In genomic region chr5:60802216-60802615, GRCh38 we compare ENCODE assay signal across 39 cellular contexts.
"Had no signal": no experiment of that assay in that cellular context is flagged by ENCODE, and none has a peak within 500 bp of the region (broad histone marks: within the 10 kb centered on the region; RNA-seq: fewer than 3 reads in every experiment).

No MANE protein-coding gene starts in this region.

- H3K4me1 Mint-ChIP-seq: activated naive CD4-positive, alpha-beta T cell treated with anti-CD3 and anti-CD28 coated beads, Interleukin-2, amount 10 ng/mL, durations not matched to agents 7 days and 5 days; activated naive CD4-positive, alpha-beta T cell treated with anti-CD3 and anti-CD28 coated beads, Interleukin-2, amount 50 U/mL, for 24 hours; activated naive CD8-positive, alpha-beta T cell treated with anti-CD3 and anti-CD28 coated beads for 36 hours; activated naive CD8-positive, alpha-beta T cell treated with anti-CD3 and anti-CD28 coated beads, Interleukin-2, amount 10 ng/mL, durations not matched to agents 7 days and 5 days; activated naive CD8-positive, alpha-beta T cell treated with anti-CD3 and anti-CD28 coated beads, Interleukin-2, amount 50 U/mL, for 24 hours; activated T-helper 17 cell treated with anti-CD3 and anti-CD28 coated beads, Interleukin-2, amount 50 U/mL, for 72 hours; brain; central memory CD8-positive, alpha-beta T cell had no signal

- H3K9me3 ChIP-seq: adrenal gland, ascending aorta, body of pancreas, breast epithelium had no signal

- H3K4me3 Mint-ChIP-seq: activated naive CD4-positive, alpha-beta T cell treated with anti-CD3 and anti-CD28 coated beads for 36 hours; activated naive CD4-positive, alpha-beta T cell treated with anti-CD3 and anti-CD28 coated beads, Interleukin-2, amount 10 ng/mL, durations not matched to agents 7 days and 5 days; activated naive CD4-positive, alpha-beta T cell treated with anti-CD3 and anti-CD28 coated beads, Interleukin-2, amount 50 U/mL, for 24 hours; activated naive CD8-positive, alpha-beta T cell; activated naive CD8-positive, alpha-beta T cell treated with anti-CD3 and anti-CD28 coated beads for 36 hours; activated naive CD8-positive, alpha-beta T cell treated with anti-CD3 and anti-CD28 coated beads, Interleukin-2, amount 10 ng/mL, durations not matched to agents 7 days and 5 days; activated naive CD8-positive, alpha-beta T cell treated with anti-CD3 and anti-CD28 coated beads, Interleukin-2, amount 50 U/mL, for 24 hours; activated T-cell treated with anti-CD3 and anti-CD28 coated beads, Interleukin-2, amount 50 U/mL, for 24 hours; activated T-cell treated with anti-CD3 and anti-CD28 coated beads, Interleukin-2, amount 50 U/mL, for 4 hours; activated T-cell treated with anti-CD3 and anti-CD28 coated beads, Interleukin-2, amount 50 U/mL, for 72 hours; activated T-helper 1 cell treated with anti-CD3 and anti-CD28 coated beads, Interleukin-12 subunit alpha, Interleukin-12 subunit beta, Interleukin-2, Interleukin-4 antibody, amounts not matched to agents 30 ng/mL and 10 ng/mL and 1 ng/mL, durations not matched to agents 14 hours and 24 hours and 36 hours; activated T-helper 17 cell treated with anti-CD3 and anti-CD28 coated beads, Interleukin-2, amount 50 U/mL, for 72 hours; brain; central memory CD8-positive, alpha-beta T cell had no signal

- H3K4me3 ChIP-seq: adrenal gland, ascending aorta, body of pancreas, breast epithelium, cardiac muscle cell had no signal

- DNase-seq: activated effector memory CD4-positive, alpha-beta T cell treated with anti-CD3 and anti-CD28 coated beads, Interleukin-2, amount 50 U/mL, for 16 hours; activated effector memory CD4-positive, alpha-beta T cell treated with Interleukin-2 at 50 U/mL for 16 hours; activated gamma-delta T cell; activated gamma-delta T cell treated with Interleukin-2 at 50 U/mL for 16 hours; activated naive CD4-positive, alpha-beta T cell; activated naive CD4-positive, alpha-beta T cell treated with anti-CD3 and anti-CD28 coated beads for 36 hours; activated naive CD4-positive, alpha-beta T cell treated with anti-CD3 and anti-CD28 coated beads, Interleukin-2, amount 10 ng/mL, durations not matched to agents 7 days and 5 days; activated naive CD4-positive, alpha-beta T cell treated with anti-CD3 and anti-CD28 coated beads, Interleukin-2, amount 50 U/mL, for 16 hours; activated naive CD4-positive, alpha-beta T cell treated with Interleukin-2 at 50 U/mL for 16 hours; activated naive CD8-positive, alpha-beta T cell treated with anti-CD3 and anti-CD28 coated beads for 36 hours; activated naive CD8-positive, alpha-beta T cell treated with anti-CD3 and anti-CD28 coated beads, Interleukin-2, amount 10 ng/mL, durations not matched to agents 7 days and 5 days; activated naive CD8-positive, alpha-beta T cell treated with anti-CD3 and anti-CD28 coated beads, Interleukin-2, amount 50 U/mL, for 24 hours; activated T-cell treated with anti-CD3 and anti-CD28 coated beads, Interleukin-2, amount 50 U/mL, for 24 hours; activated T-cell treated with anti-CD3 and anti-CD28 coated beads, Interleukin-2, amount 50 U/mL, for 4 hours; activated T-cell treated with anti-CD3 and anti-CD28 coated beads, Interleukin-2, amount 50 U/mL, for 48 hours; activated T-cell treated with anti-CD3 and anti-CD28 coated beads, Interleukin-2, amount 50 U/mL, for 72 hours; amniotic stem cell; amygdala; anterior cingulate cortex; aorta; body of pancreas; brain microvascular endothelial cell; caudate nucleus; central memory CD4-positive, alpha-beta T cell; cerebellar nuclear complex had no signal

- H3K27ac ChIP-seq: adrenal gland, ascending aorta, body of pancreas, brain microvascular endothelial cell, breast epithelium, cardiac muscle cell had no signal

- H3K27me3 Mint-ChIP-seq: activated naive CD8-positive, alpha-beta T cell treated with anti-CD3 and anti-CD28 coated beads, Interleukin-2, amount 50 U/mL, for 24 hours had no signal

- H3K4me1 ChIP-seq: adrenal gland, ascending aorta, breast epithelium had no signal

- H3K27me3 ChIP-seq: adrenal gland, ascending aorta, body of pancreas, brain microvascular endothelial cell, breast epithelium, cardiac muscle cell had no signal

- ATAC-seq: activated naive CD4-positive, alpha-beta T cell treated with anti-CD3 and anti-CD28 coated beads, Interleukin-2, amount 50 U/mL, for 72 hours; activated naive CD8-positive, alpha-beta T cell treated with anti-CD3 and anti-CD28 coated beads, Interleukin-2, amount 50 U/mL, for 24 hours; activated T-cell treated with anti-CD3 and anti-CD28 coated beads, Interleukin-2, amount 50 U/mL, for 4 hours; activated T-cell treated with anti-CD3 and anti-CD28 coated beads, Interleukin-2, amount 50 U/mL, for 72 hours; activated T-helper 17 cell treated with anti-CD3 and anti-CD28 coated beads, Interleukin-2, amount 50 U/mL, for 72 hours; body of pancreas had no signal

- H3K36me3 Mint-ChIP-seq: activated naive CD4-positive, alpha-beta T cell treated with anti-CD3 and anti-CD28 coated beads, Interleukin-2, amount 10 ng/mL, durations not matched to agents 7 days and 5 days; activated naive CD4-positive, alpha-beta T cell treated with anti-CD3 and anti-CD28 coated beads, Interleukin-2, amount 50 U/mL, for 24 hours; activated naive CD8-positive, alpha-beta T cell; activated naive CD8-positive, alpha-beta T cell treated with anti-CD3 and anti-CD28 coated beads for 36 hours; activated naive CD8-positive, alpha-beta T cell treated with anti-CD3 and anti-CD28 coated beads, Interleukin-2, amount 10 ng/mL, durations not matched to agents 7 days and 5 days; brain had no signal

- H3K36me3 ChIP-seq: adrenal gland, ascending aorta, brain microvascular endothelial cell, breast epithelium, cardiac muscle cell had no signal

- H3K27ac Mint-ChIP-seq: activated naive CD4-positive, alpha-beta T cell treated with anti-CD3 and anti-CD28 coated beads for 36 hours; activated naive CD4-positive, alpha-beta T cell treated with anti-CD3 and anti-CD28 coated beads, Interleukin-2, amount 10 ng/mL, durations not matched to agents 7 days and 5 days; activated naive CD4-positive, alpha-beta T cell treated with anti-CD3 and anti-CD28 coated beads, Interleukin-2, amount 50 U/mL, for 24 hours; activated naive CD4-positive, alpha-beta T cell treated with anti-CD3 and anti-CD28 coated beads, Interleukin-2, amount 50 U/mL, for 72 hours; activated naive CD8-positive, alpha-beta T cell; activated naive CD8-positive, alpha-beta T cell treated with anti-CD3 and anti-CD28 coated beads for 36 hours; activated naive CD8-positive, alpha-beta T cell treated with anti-CD3 and anti-CD28 coated beads, Interleukin-2, amount 10 ng/mL, durations not matched to agents 7 days and 5 days; activated naive CD8-positive, alpha-beta T cell treated with anti-CD3 and anti-CD28 coated beads, Interleukin-2, amount 50 U/mL, for 24 hours; activated T-cell treated with anti-CD3 and anti-CD28 coated beads, Interleukin-2, amount 50 U/mL, for 24 hours; activated T-cell treated with anti-CD3 and anti-CD28 coated beads, Interleukin-2, amount 50 U/mL, for 72 hours; activated T-helper 1 cell treated with anti-CD3 and anti-CD28 coated beads, Interleukin-12 subunit alpha, Interleukin-12 subunit beta, Interleukin-2, Interleukin-4 antibody, amounts not matched to agents 30 ng/mL and 10 ng/mL and 1 ng/mL, durations not matched to agents 14 hours and 24 hours and 36 hours; activated T-helper 17 cell treated with anti-CD3 and anti-CD28 coated beads, Interleukin-2, amount 50 U/mL, for 72 hours; activated T-helper 2 cell treated with anti-CD3 and anti-CD28 coated beads, Interferon-gamma antibody, Interleukin-2, Interleukin-4, amounts not matched to agents 10 μg/mL and 5 μg/mL and 100 μg/mL, durations not matched to agents 14 hours and 24 hours and 36 hours; brain had no signal

- H3K9me3 Mint-ChIP-seq: activated naive CD4-positive, alpha-beta T cell treated with anti-CD3 and anti-CD28 coated beads for 36 hours; activated naive CD4-positive, alpha-beta T cell treated with anti-CD3 and anti-CD28 coated beads, Interleukin-2, amount 10 ng/mL, durations not matched to agents 7 days and 5 days; activated naive CD4-positive, alpha-beta T cell treated with anti-CD3 and anti-CD28 coated beads, Interleukin-2, amount 50 U/mL, for 24 hours; activated naive CD8-positive, alpha-beta T cell treated with anti-CD3 and anti-CD28 coated beads for 36 hours; activated naive CD8-positive, alpha-beta T cell treated with anti-CD3 and anti-CD28 coated beads, Interleukin-2, amount 10 ng/mL, durations not matched to agents 7 days and 5 days; activated naive CD8-positive, alpha-beta T cell treated with anti-CD3 and anti-CD28 coated beads, Interleukin-2, amount 50 U/mL, for 24 hours; activated T-cell treated with anti-CD3 and anti-CD28 coated beads, Interleukin-2, amount 50 U/mL, for 24 hours; activated T-cell treated with anti-CD3 and anti-CD28 coated beads, Interleukin-2, amount 50 U/mL, for 4 hours; activated T-cell treated with anti-CD3 and anti-CD28 coated beads, Interleukin-2, amount 50 U/mL, for 72 hours; activated T-helper 1 cell treated with anti-CD3 and anti-CD28 coated beads, Interleukin-12 subunit alpha, Interleukin-12 subunit beta, Interleukin-2, Interleukin-4 antibody, amounts not matched to agents 30 ng/mL and 10 ng/mL and 1 ng/mL, durations not matched to agents 14 hours and 24 hours and 36 hours; activated T-helper 17 cell treated with anti-CD3 and anti-CD28 coated beads, Interleukin-2, amount 50 U/mL, for 72 hours; activated T-helper 2 cell treated with anti-CD3 and anti-CD28 coated beads, Interferon-gamma antibody, Interleukin-2, Interleukin-4, amounts not matched to agents 10 μg/mL and 5 μg/mL and 100 μg/mL, durations not matched to agents 14 hours and 24 hours and 36 hours had no signal

- FAIRE-seq: astrocyte, bronchial epithelial cell had no signal
